14 cellular contexts compared by ENCODE assay signal in the genomic region with DNA sequence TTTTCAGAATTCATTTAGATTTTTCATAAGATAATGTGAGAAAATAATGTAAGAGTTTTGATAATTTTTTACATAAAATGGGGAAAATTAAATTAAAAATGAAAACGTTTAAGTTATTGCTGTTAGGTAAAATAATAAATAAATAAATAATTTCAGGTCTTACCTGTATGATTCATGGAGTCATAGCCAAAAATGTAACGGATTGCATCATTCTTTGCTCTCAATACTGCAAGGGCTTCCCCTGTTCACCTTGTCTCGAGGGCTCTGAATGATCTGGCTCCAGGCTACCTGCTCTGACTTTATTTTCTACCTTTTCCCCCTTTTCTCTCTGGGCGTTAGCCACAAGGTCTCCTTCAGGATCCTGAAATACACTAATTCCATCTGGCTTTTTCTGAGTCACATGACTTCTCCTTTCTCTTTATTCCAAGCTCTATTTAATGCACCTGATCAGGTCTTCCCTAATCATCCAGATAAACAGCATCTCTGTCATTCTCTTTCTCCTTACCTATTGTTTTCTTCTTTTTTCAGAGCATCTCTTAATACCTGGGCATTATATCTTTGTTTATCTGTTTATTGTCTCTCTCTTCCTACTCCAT.
"Had no signal": no experiment of that assay in that cellular context is flagged by ENCODE, and none has a peak within 500 bp of the region (broad histone marks: within the 10 kb centered on the region; RNA-seq: fewer than 3 reads in every experiment).

No MANE protein-coding gene starts in this region.

- DNase-seq: activated CD4-positive, alpha-beta memory T cell treated with anti-CD3 and anti-CD28 coated beads, Interleukin-2, amount 10 ng/mL, durations not matched to agents 7 days and 5 days; activated CD4-positive, alpha-beta T cell treated with anti-CD3 and anti-CD28 coated beads for 36 hours; activated naive CD4-positive, alpha-beta T cell treated with anti-CD3 and anti-CD28 coated beads, Interleukin-2, amount 50 U/mL, for 16 hours; activated T-cell treated with anti-CD3 and anti-CD28 coated beads, Interleukin-2, amount 50 U/mL, for 24 hours; esophagus squamous epithelium; hypothalamus; kidney glomerular epithelial cell; nucleus accumbens; posterior cingulate gyrus; stimulated activated CD4-positive, alpha-beta T cell treated with anti-CD3 and anti-CD28 coated beads, Interleukin-2, amount 100 ng/mL, for 48 hours had no signal

- H3K36me3 Mint-ChIP-seq: natural killer cell treated with Interleukin-12 subunit alpha and Interleukin-12 subunit beta and Interleukin-15 and Interleukin-18, amount 100 ng/mL, for 72 hours; stimulated activated memory B cell treated with anti-CD40 and anti-IgM and Interleukin-4, amounts not matched to agents 10 μg/mL and 1 μg/mL and 100 μg/mL, for 72 hours had no signal

- ATAC-seq: activated CD4-positive, alpha-beta T cell treated with anti-CD3 and anti-CD28 coated beads for 36 hours; natural killer cell treated with Interleukin-12 subunit alpha and Interleukin-12 subunit beta and Interleukin-15 and Interleukin-18, amount 100 ng/mL, for 72 hours; stimulated activated memory B cell treated with anti-CD40 and anti-IgM and Interleukin-4, amounts not matched to agents 10 μg/mL and 1 μg/mL and 100 μg/mL, for 72 hours had no signal

- H3K27me3 Mint-ChIP-seq: activated T-cell treated with anti-CD3 and anti-CD28 coated beads, Interleukin-2, amount 50 U/mL, for 24 hours had no signal

- H3K4me1 Mint-ChIP-seq: activated CD4-positive, alpha-beta memory T cell treated with anti-CD3 and anti-CD28 coated beads, Interleukin-2, amount 10 ng/mL, durations not matched to agents 7 days and 5 days; activated CD4-positive, alpha-beta T cell treated with anti-CD3 and anti-CD28 coated beads for 36 hours; stimulated activated memory B cell treated with anti-CD40 and anti-IgM and Interleukin-4, amounts not matched to agents 10 μg/mL and 1 μg/mL and 100 μg/mL, for 72 hours had no signal

- H3K27ac Mint-ChIP-seq: activated CD4-positive, alpha-beta memory T cell treated with anti-CD3 and anti-CD28 coated beads, Interleukin-2, amount 10 ng/mL, durations not matched to agents 7 days and 5 days; activated CD4-positive, alpha-beta T cell treated with anti-CD3 and anti-CD28 coated beads for 36 hours; activated T-cell treated with anti-CD3 and anti-CD28 coated beads, Interleukin-2, amount 50 U/mL, for 24 hours; natural killer cell treated with Interleukin-12 subunit alpha and Interleukin-12 subunit beta and Interleukin-15 and Interleukin-18, amount 100 ng/mL, for 72 hours; stimulated activated memory B cell treated with anti-CD40 and anti-IgM and Interleukin-4, amounts not matched to agents 10 μg/mL and 1 μg/mL and 100 μg/mL, for 72 hours had no signal

- H3K4me3 Mint-ChIP-seq: activated CD4-positive, alpha-beta memory T cell treated with anti-CD3 and anti-CD28 coated beads, Interleukin-2, amount 10 ng/mL, durations not matched to agents 7 days and 5 days; activated CD4-positive, alpha-beta T cell treated with anti-CD3 and anti-CD28 coated beads for 36 hours; activated T-cell treated with anti-CD3 and anti-CD28 coated beads, Interleukin-2, amount 50 U/mL, for 24 hours; natural killer cell treated with Interleukin-12 subunit alpha and Interleukin-12 subunit beta and Interleukin-15 and Interleukin-18, amount 100 ng/mL, for 72 hours; stimulated activated memory B cell treated with anti-CD40 and anti-IgM and Interleukin-4, amounts not matched to agents 10 μg/mL and 1 μg/mL and 100 μg/mL, for 72 hours had no signal

- H3K9me3 Mint-ChIP-seq: activated CD4-positive, alpha-beta memory T cell treated with anti-CD3 and anti-CD28 coated beads, Interleukin-2, amount 10 ng/mL, durations not matched to agents 7 days and 5 days; activated T-cell treated with anti-CD3 and anti-CD28 coated beads, Interleukin-2, amount 50 U/mL, for 24 hours; natural killer cell treated with Interleukin-12 subunit alpha and Interleukin-12 subunit beta and Interleukin-15 and Interleukin-18, amount 100 ng/mL, for 72 hours; stimulated activated memory B cell treated with anti-CD40 and anti-IgM and Interleukin-4, amounts not matched to agents 10 μg/mL and 1 μg/mL and 100 μg/mL, for 72 hours had no signal

- FAIRE-seq: colon, urothelium cell line had no signal
